1 cellular context compared by ENCODE assay signal in the genomic region with DNA sequence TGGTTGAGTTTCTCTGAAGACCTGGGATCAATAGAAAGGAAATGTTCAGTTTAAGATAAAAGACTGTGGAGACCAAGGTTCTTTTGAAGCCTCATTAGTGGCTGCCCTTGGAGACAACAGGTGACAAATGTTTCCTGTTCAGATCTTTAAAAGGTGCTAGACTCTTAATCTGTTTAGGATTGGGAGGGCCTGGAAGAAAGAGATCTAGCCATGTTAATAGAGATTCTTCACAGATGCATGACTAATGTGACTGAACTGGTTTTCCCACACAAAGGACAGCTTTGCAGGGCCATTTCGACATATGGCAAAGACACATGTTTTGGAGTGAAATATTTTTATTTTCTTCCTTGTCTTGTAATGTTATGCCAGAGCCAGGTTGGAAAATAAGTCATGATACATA.
TF ChIP-seq lines count a peak whose summit lies in the region.

No MANE protein-coding gene starts in this region.

TF ChIP-seq in IMR-90, 13 proteins besides CTCF, POLR2A, EP300 and RAD21:
- TF ChIP-seq CEBPB (IDR thresholded peaks at IDR 0.05; ENCODE audit: low read depth, low read length), result peak; percentile 43; the same call in 1 of the 2 replicates
- TF ChIP-seq MAZ (IDR thresholded peaks at IDR 0.05; ENCODE audit: borderline replicate concordance, low read depth, low read length), result no peak
TF ChIP-seq in IMR-90: peak in this region for 1.
